8 cellular contexts compared by ENCODE assay signal in the genomic region with DNA sequence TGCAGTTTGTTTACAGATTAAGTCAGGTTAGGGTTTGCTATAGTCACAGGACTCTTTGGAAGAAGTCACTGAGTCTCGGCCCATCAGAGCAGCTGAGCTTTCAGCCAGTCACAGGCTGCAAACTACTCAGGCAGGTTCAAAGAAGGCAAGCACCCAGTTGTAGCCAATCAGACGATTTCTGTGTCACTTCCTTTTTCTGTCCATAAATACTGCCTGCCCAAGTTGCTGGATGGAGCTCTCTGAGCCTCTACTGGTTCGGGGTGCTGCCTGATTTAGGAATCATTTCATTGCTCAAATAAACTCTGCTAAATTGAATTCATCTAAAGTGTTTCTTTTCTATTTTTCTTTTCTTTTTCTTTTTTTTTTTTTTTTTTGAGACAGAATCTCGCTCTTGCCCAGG. TPM values are rescaled to one million over a fixed set of nuclear protein-coding genes. Genes with fewer than 3 reads are reported as not detected.
DNase-seq lines count a peak whose midpoint lies in the region; ATAC-seq, FAIRE-seq and TF ChIP-seq lines count a peak whose summit lies in the region.

No MANE protein-coding gene starts in this region.

- WGBS in trophoblast cell (ENCODE audit: extremely low coverage, insufficient coverage, insufficient read length), result no CpG with 5 or more reads among the region's 4 CpGs

- H3K9ac ChIP-seq in trophoblast cell (ENCODE audit: low read length), result no peak overlapping the region

- no peak for TF ChIP-seq CTCF in activated CD8-positive, alpha-beta T cell treated with anti-CD3 and anti-CD28 coated beads for 36 hours (IDR thresholded peaks at IDR 0.05)

- no peak for DNase-seq in GM12891 (ENCODE audit: insufficient read length, low spot score)
- DNase-seq in activated CD8-positive, alpha-beta T cell treated with anti-CD3 and anti-CD28 coated beads for 36 hours, result peak; percentile 60
- DNase-seq in naive B cell, result peak; percentile 61
- no peak for DNase-seq in AG08396 (ENCODE audit: low spot score)
- DNase-seq in NCI-H1436 treated with DMSO at 0.1 percent for 48 hours (lab: John Stamatoyannopoulos, UW), result no peak
- DNase-seq in trophoblast cell, result no peak
- DNase-seq in substantia nigra (lab: John Stamatoyannopoulos, UW), result no peak

- no peaks in the 10 kb centered on the region for H3K79me2 ChIP-seq in trophoblast cell (ENCODE audit: control insufficient read depth, insufficient read depth, low read length, poor library complexity)

- peak; percentile 55 for ATAC-seq in activated CD8-positive, alpha-beta T cell treated with anti-CD3 and anti-CD28 coated beads for 36 hours
- peak; percentile 40 to 44 for ATAC-seq in naive B cell (ENCODE audit: low read depth in 2 of 2)

- H2AK5ac ChIP-seq in trophoblast cell (ENCODE audit: low read length), result no peak overlapping the region

- H3K18ac ChIP-seq in trophoblast cell (ENCODE audit: low read length), result no peak overlapping the region

- H2BK120ac ChIP-seq in trophoblast cell (ENCODE audit: insufficient read depth, low read length, poor library complexity), result no peak overlapping the region

- H2BK5ac ChIP-seq in trophoblast cell (ENCODE audit: low read depth, low read length, poor library complexity), result no peak overlapping the region

- no peaks in the 10 kb centered on the region for H3K27me3 ChIP-seq in trophoblast cell (ENCODE audit: insufficient read depth, low read length)

- H3K27ac ChIP-seq in KOPT-K1 (ENCODE audit: low read depth, low read length, poor library complexity, severe bottlenecking) (peak overlapping the region; percentile 24), trophoblast cell (ENCODE audit: low read depth, low read length) (no peak overlapping the region), substantia nigra (ENCODE audit: low read depth, low read length, poor library complexity, severe bottlenecking) (no peak overlapping the region)

- H3K4me3 Mint-ChIP-seq in activated CD8-positive, alpha-beta T cell treated with anti-CD3 and anti-CD28 coated beads for 36 hours, result no peak overlapping the region
- peak overlapping the region in 6 of 8 donors; percentile 40 to 88 (median 82) for H3K4me3 Mint-ChIP-seq in naive B cell

- intact Hi-C loops in activated CD8-positive, alpha-beta T cell treated with anti-CD3 and anti-CD28 coated beads for 36 hours (cut with micrococcal nuclease), result no loop called here

- H4K91ac ChIP-seq in trophoblast cell (ENCODE audit: low read depth, low read length), result no peak overlapping the region

- H3K14ac ChIP-seq in trophoblast cell (ENCODE audit: low read length), result no peak overlapping the region

- H2AFZ ChIP-seq in trophoblast cell (ENCODE audit: insufficient read depth, low read length, poor library complexity), result no peak overlapping the region

- no peak overlapping the region for H3K4me2 ChIP-seq in trophoblast cell (ENCODE audit: low read length)

- peaks cover 19% of the 10 kb centered on the region for H3K9me3 Mint-ChIP-seq in activated CD8-positive, alpha-beta T cell treated with anti-CD3 and anti-CD28 coated beads for 36 hours
- peaks cover 0 to 19% (median 6%) of the 10 kb centered on the region in 7 donors for H3K9me3 Mint-ChIP-seq in naive B cell

- H3K9me3 ChIP-seq in KOPT-K1 (ENCODE audit: insufficient read depth, low read length, poor library complexity, severe bottlenecking) (no peaks in the 10 kb centered on the region), trophoblast cell (ENCODE audit: insufficient read depth, low read depth, low read length) (peaks cover 3% of the 10 kb centered on the region)

- H4K8ac ChIP-seq in trophoblast cell (ENCODE audit: low read depth, low read length), result no peak overlapping the region

- H3K23ac ChIP-seq in trophoblast cell (ENCODE audit: low read length), result no peak overlapping the region

- peaks cover 50% of the 10 kb centered on the region for H3K4me1 Mint-ChIP-seq in activated CD8-positive, alpha-beta T cell treated with anti-CD3 and anti-CD28 coated beads for 36 hours (ENCODE audit: low read depth)
- peaks cover 34 to 65% (median 56%) of the 10 kb centered on the region in 3 donors for H3K4me1 Mint-ChIP-seq in naive B cell

- TF ChIP-seq POLR2A in GM12891 (IDR thresholded peaks at IDR 0.05; ENCODE audit: low read depth, low read length), result no peak

- no peak overlapping the region for H4K12ac ChIP-seq in trophoblast cell (ENCODE audit: low read depth, low read length)

- no peak overlapping the region for H2BK12ac ChIP-seq in trophoblast cell (ENCODE audit: low read length)

- no peaks in the 10 kb centered on the region for H3K79me1 ChIP-seq in trophoblast cell (ENCODE audit: low read length)

- H3K4me1 ChIP-seq in trophoblast cell (ENCODE audit: control insufficient read depth in 1 of 2, insufficient read depth in 2 of 2, low read length in 2 of 2), result no peaks in the 10 kb centered on the region

- H3K4ac ChIP-seq in trophoblast cell (ENCODE audit: low read depth, low read length), result no peak overlapping the region

- peak overlapping the region; percentile 95 for H3K27ac Mint-ChIP-seq in activated CD8-positive, alpha-beta T cell treated with anti-CD3 and anti-CD28 coated beads for 36 hours
- peak overlapping the region; percentile 99 to 100 (median 100) for H3K27ac Mint-ChIP-seq in naive B cell

- H3K36me3 ChIP-seq in KOPT-K1 (ENCODE audit: insufficient read depth, low read length) (no peaks in the 10 kb centered on the region), trophoblast cell (ENCODE audit: control insufficient read depth in 1 of 2, insufficient read depth in 2 of 2, low read length in 2 of 2) (no peaks in the 10 kb centered on the region)

- H3K36me3 Mint-ChIP-seq in activated CD8-positive, alpha-beta T cell treated with anti-CD3 and anti-CD28 coated beads for 36 hours (ENCODE audit: low read depth), result no peaks in the 10 kb centered on the region
- H3K36me3 Mint-ChIP-seq in naive B cell, result peaks cover 0 to 5% of the 10 kb centered on the region in 2 donors

- CTCF ChIA-PET in activated CD8-positive, alpha-beta T cell treated with anti-CD3 and anti-CD28 coated beads for 36 hours (lab: Charles Lee), result interaction anchor here (0.8 to 1.9 kb wide), 6 partner anchors 12 to 27 kb away, joined by 3 to 10 read pairs (median 4); no protein-coding TSS in a partner anchor

- POLR2A ChIA-PET in activated CD8-positive, alpha-beta T cell treated with anti-CD3 and anti-CD28 coated beads for 36 hours (lab: Charles Lee), result interaction anchor here (0.9 to 3.1 kb wide), 8 partner anchors 9 to 150 kb away, joined by 3 to 18 read pairs (median 5); a partner anchor contains a TSS

- H3K4me3 ChIP-seq in trophoblast cell (ENCODE audit: low read depth, low read length), result no peak overlapping the region

- peak; percentile 93 for FAIRE-seq in GM12891 (lab: Jason Lieb, UNC)

- H3K27me3 Mint-ChIP-seq in activated CD8-positive, alpha-beta T cell treated with anti-CD3 and anti-CD28 coated beads for 36 hours, result no peaks in the 10 kb centered on the region
- no peaks in the 10 kb centered on the region for H3K27me3 Mint-ChIP-seq in naive B cell

TF ChIP-seq in GM12891, 5 proteins besides CTCF, POLR2A, EP300 and RAD21:
- TF ChIP-seq SPI1 (IDR thresholded peaks at IDR 0.05; ENCODE audit: low read depth, low read length) (peak; percentile 87), POLR2AphosphoS5 (IDR thresholded peaks at IDR 0.05; ENCODE audit: low read depth, low read length) (no peak)
TF ChIP-seq in GM12891: peak in this region for 1.

RNA-seq across cellular contexts. Expression of a gene that starts 7.3 kb away (rescaled TPM):
- polyA plus RNA-seq in GM12891 (2012; ENCODE audit: low read depth, missing spikeins), result 26.2 TPM
- 10 to 100 TPM; 54.8 to 59.0 TPM for total RNA-seq in activated CD8-positive, alpha-beta T cell treated with anti-CD3 and anti-CD28 coated beads for 36 hours
- polyA plus RNA-seq in naive B cell (ENCODE audit: low read depth in 6 of 6), result 10 to 100 TPM; 14.3 to 91.1 (median 28.7) TPM
- polyA plus RNA-seq in trophoblast cell (2013), result 21.3 and 21.9 TPM in 2 replicates

RNA-seq across cellular contexts. Expression of a gene that starts 29.5 kb away (rescaled TPM):
- 40.6 TPM for polyA plus RNA-seq in GM12891 (2012; ENCODE audit: low read depth, missing spikeins)
- total RNA-seq in activated CD8-positive, alpha-beta T cell treated with anti-CD3 and anti-CD28 coated beads for 36 hours, result 10 to 100 TPM; 46.1 to 48.1 TPM
- polyA plus RNA-seq in naive B cell (ENCODE audit: low read depth in 6 of 6), result 10 to 100 TPM; 25.4 to 36.2 (median 35.3) TPM
- 52.2 and 57.7 TPM in 2 replicates for polyA plus RNA-seq in trophoblast cell (2013)

RNA-seq across cellular contexts. Expression of a gene that starts 58.0 kb away (rescaled TPM):
- 112 TPM for polyA plus RNA-seq in GM12891 (2012; ENCODE audit: low read depth, missing spikeins)
- total RNA-seq in activated CD8-positive, alpha-beta T cell treated with anti-CD3 and anti-CD28 coated beads for 36 hours, result 100 to 1,000 TPM; 149 to 154 TPM
- 100 to 1,000 TPM; 325 to 440 (median 349) TPM for polyA plus RNA-seq in naive B cell (ENCODE audit: low read depth in 6 of 6)
- polyA plus RNA-seq in trophoblast cell (2013), result 225 and 238 TPM in 2 replicates

Comparison
In these comparisons a context has a peak if more than half of its experiments do, and no peak if none do; other contexts are left out.
1. DNase-seq: peak in activated CD8-positive, alpha-beta T cell treated with anti-CD3 and anti-CD28 coated beads for 36 hours (single experiment) and naive B cell (single experiment); none in GM12891 (single experiment), AG08396 (single experiment), NCI-H1436 treated with DMSO at 0.1 percent for 48 hours (single experiment), trophoblast cell (0 of 2) and substantia nigra (0 of 49).